8 cellular contexts compared by ENCODE assay signal in the genomic region with DNA sequence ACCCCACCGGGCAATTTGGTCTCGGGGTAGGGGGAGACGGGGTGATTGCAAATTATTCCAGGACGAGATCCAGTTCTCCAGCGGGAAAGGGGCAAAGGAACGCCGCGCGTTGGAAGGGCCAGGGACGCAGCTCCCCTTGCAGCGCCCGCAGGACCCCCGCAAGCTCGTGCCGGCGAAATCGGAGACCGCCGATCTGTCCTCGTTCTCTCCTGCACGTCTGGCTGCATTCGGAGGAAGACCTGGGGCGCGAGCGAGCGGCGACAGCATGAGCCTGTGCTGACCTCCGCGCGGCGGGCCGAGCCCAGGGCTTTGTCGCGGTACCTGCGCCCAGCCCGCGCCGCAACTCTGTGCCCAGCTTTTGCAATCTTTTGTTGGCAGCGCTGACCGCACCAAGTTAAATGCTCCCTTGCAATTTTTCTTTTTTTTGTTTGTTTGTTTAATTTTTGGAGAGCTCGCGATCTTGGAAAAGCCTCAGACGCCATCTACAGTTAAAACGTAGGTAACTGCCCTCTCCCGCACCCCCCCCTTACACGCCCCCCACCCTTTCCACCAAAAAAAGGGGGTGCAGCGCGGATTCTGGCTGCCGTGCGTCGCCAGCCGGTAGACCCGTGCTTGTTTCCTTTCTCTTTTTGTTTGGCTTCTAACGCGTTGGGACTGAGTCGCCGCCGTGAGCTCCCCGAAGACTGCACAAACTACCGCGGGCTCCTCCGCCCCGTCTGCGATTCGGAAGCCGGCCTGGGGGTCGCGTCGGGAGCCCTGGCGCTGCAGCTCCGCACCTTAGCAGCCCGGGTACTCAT. TPM values are rescaled to one million over a fixed set of nuclear protein-coding genes. Genes with fewer than 3 reads are reported as not detected.
DNase-seq lines count a peak whose midpoint lies in the region; ATAC-seq, FAIRE-seq and TF ChIP-seq lines count a peak whose summit lies in the region.

No MANE protein-coding gene starts in this region.

- H3K9me2 ChIP-seq in SK-N-SH, result no peaks in the 10 kb centered on the region

- peak overlapping the region; percentile 94 for H3K27ac Mint-ChIP-seq in activated naive CD8-positive, alpha-beta T cell treated with anti-CD3 and anti-CD28 coated beads, Interleukin-2, amount 10 ng/mL, durations not matched to agents 7 days and 5 days

- TF ChIP-seq POLR2A in GM12891 (IDR thresholded peaks at IDR 0.05; ENCODE audit: low read depth, low read length) (no peak), GM18505 (IDR thresholded peaks at IDR 0.05; ENCODE audit: borderline replicate concordance, extremely low read depth, insufficient read depth, insufficient read length) (no peak)

- peak; percentile 33 for FAIRE-seq in GM12891 (lab: Jason Lieb, UNC)

- H3K27ac ChIP-seq in SK-N-SH (ENCODE audit: low read depth in 2 of 2, low read length in 1 of 2), result peak overlapping the region; percentile 91 to 93
- H3K27ac ChIP-seq in cardiac muscle cell, result peak overlapping the region; percentile 90

- peaks cover 33 to 42% of the 10 kb centered on the region in 2 experiments for H3K4me1 ChIP-seq in SK-N-SH (ENCODE audit: control insufficient read depth in 1 of 2, insufficient read depth in 2 of 2, low read depth in 1 of 2, low read length in 1 of 2)
- peaks cover 12% of the 10 kb centered on the region for H3K4me1 ChIP-seq in cardiac muscle cell (ENCODE audit: low read depth)

- peak overlapping the region; percentile 60; the same call in 1 of the 2 replicates for H2AFZ ChIP-seq in SK-N-SH (ENCODE audit: low read depth)

- DNase-seq in GM12891 (ENCODE audit: insufficient read length, low spot score) (peak; percentile 43), KBM-7 (peak; percentile 59), SK-N-SH (peak; percentile 85), cardiac muscle cell (ENCODE audit: low read depth in 1 of 2, low spot score in 1 of 2) (peak; percentile 78 to 79), posterior vena cava (ENCODE audit: low spot score) (peak; percentile 90)
- peak; percentile 70 for DNase-seq in activated naive CD8-positive, alpha-beta T cell treated with anti-CD3 and anti-CD28 coated beads, Interleukin-2, amount 10 ng/mL, durations not matched to agents 7 days and 5 days

- H3K27me3 ChIP-seq in SK-N-SH (ENCODE audit: insufficient read depth) (no peaks in the 10 kb centered on the region), cardiac muscle cell (no peaks in the 10 kb centered on the region)

- peak overlapping the region; percentile 93 to 98 for H3K4me3 ChIP-seq in SK-N-SH (ENCODE audit: low read depth in 2 of 2, low read length in 1 of 2)
- peak overlapping the region; percentile 94 for H3K4me3 ChIP-seq in cardiac muscle cell

- in situ Hi-C loops in KBM-7 (cut with MboI; ENCODE audit: low pct_unique_long_range_greater_than_20kb, low sequenced_read_pairs), result no loop called here

- no peak; a peak in 1 of 4 replicates for TF ChIP-seq EP300 in SK-N-SH (IDR thresholded peaks at IDR 0.05; ENCODE audit: borderline replicate concordance in 1 of 2, low read depth in 1 of 2, low read length in 1 of 2)

- H3K9me3 Mint-ChIP-seq in activated naive CD8-positive, alpha-beta T cell treated with anti-CD3 and anti-CD28 coated beads, Interleukin-2, amount 10 ng/mL, durations not matched to agents 7 days and 5 days, result no peaks in the 10 kb centered on the region

- intact Hi-C loops in posterior vena cava (cut with DNase I), result loop anchor here (5.0 to 10.0 kb wide), 4 partner anchors 183 to 853 kb away; no protein-coding TSS in a partner anchor

- peak overlapping the region; percentile 93 for H3K9ac ChIP-seq in SK-N-SH

- H3K36me3 ChIP-seq in SK-N-SH (replicated peaks in 1 of 2; ENCODE audit: control insufficient read depth in 1 of 2, insufficient read depth in 2 of 2, low read length in 1 of 2) (peaks cover 2 to 15% of the 10 kb centered on the region in 2 experiments), cardiac muscle cell (no peaks in the 10 kb centered on the region)

- H4K20me1 ChIP-seq in SK-N-SH (ENCODE audit: insufficient read depth), result peaks cover 33% of the 10 kb centered on the region

- peaks cover 35% of the 10 kb centered on the region for H3F3A ChIP-seq in SK-N-SH (replicated peaks; ENCODE audit: insufficient read depth)

- peak overlapping the region; percentile 97 for H3K4me3 Mint-ChIP-seq in activated naive CD8-positive, alpha-beta T cell treated with anti-CD3 and anti-CD28 coated beads, Interleukin-2, amount 10 ng/mL, durations not matched to agents 7 days and 5 days

- 1% methylated on average over 62 of the region's 72 CpGs for WGBS in SK-N-SH (ENCODE audit: low lambda C conversion rate)

- H3K27me3 Mint-ChIP-seq in activated naive CD8-positive, alpha-beta T cell treated with anti-CD3 and anti-CD28 coated beads, Interleukin-2, amount 10 ng/mL, durations not matched to agents 7 days and 5 days, result peaks cover 6% of the 10 kb centered on the region

- CTCF ChIA-PET in SK-N-SH (lab: Yijun Ruan, JAX), result interaction anchor here (0.6 to 4.5 kb wide), 105 partner anchors 9 to 1082 kb away, joined by 3 to 152 read pairs (median 4); no protein-coding TSS in a partner anchor

- H3K4me2 ChIP-seq in SK-N-SH, result peak overlapping the region; percentile 83

- peaks cover 67% of the 10 kb centered on the region for H3K79me2 ChIP-seq in SK-N-SH (ENCODE audit: insufficient read depth)

- peaks cover 4% of the 10 kb centered on the region for H3K36me3 Mint-ChIP-seq in activated naive CD8-positive, alpha-beta T cell treated with anti-CD3 and anti-CD28 coated beads, Interleukin-2, amount 10 ng/mL, durations not matched to agents 7 days and 5 days

- POLR2A ChIA-PET in SK-N-SH (lab: Yijun Ruan, JAX), result interaction anchor here (0.6 to 3.0 kb wide), 20 partner anchors 9 to 887 kb away, joined by 3 to 22 read pairs (median 3); no protein-coding TSS in a partner anchor
- POLR2A ChIA-PET in activated naive CD8-positive, alpha-beta T cell treated with anti-CD3 and anti-CD28 coated beads, Interleukin-2, amount 10 ng/mL, durations not matched to agents 7 days and 5 days (lab: Charles Lee), result interaction anchor here (0.5 to 3.0 kb wide), 19 partner anchors 10 to 887 kb away, joined by 3 to 30 read pairs (median 4); no protein-coding TSS in a partner anchor

- peak; percentile 63 for TF ChIP-seq RAD21 in SK-N-SH (IDR thresholded peaks at IDR 0.05; ENCODE audit: low read length)

- H3K9me3 ChIP-seq in SK-N-SH (no peaks in the 10 kb centered on the region), cardiac muscle cell (ENCODE audit: low read depth) (no peaks in the 10 kb centered on the region)

- ATAC-seq in activated naive CD8-positive, alpha-beta T cell treated with anti-CD3 and anti-CD28 coated beads, Interleukin-2, amount 10 ng/mL, durations not matched to agents 7 days and 5 days (ENCODE audit: low read depth), result peak; percentile 21
- no peak for ATAC-seq in HG03469 (IDR thresholded peaks at IDR 0.05; ENCODE audit: unreplicated experiment)
- ATAC-seq in GM18505 (IDR thresholded peaks at IDR 0.05; ENCODE audit: unreplicated experiment), result no peak

- H3K4me1 Mint-ChIP-seq in activated naive CD8-positive, alpha-beta T cell treated with anti-CD3 and anti-CD28 coated beads, Interleukin-2, amount 10 ng/mL, durations not matched to agents 7 days and 5 days, result peaks cover 48% of the 10 kb centered on the region

- TF ChIP-seq CTCF in SK-N-SH (IDR thresholded peaks at IDR 0.05) (peak; percentile 75), cardiac muscle cell (IDR thresholded peaks at IDR 0.05; ENCODE audit: low read depth, low read length) (peak; percentile 47)

TF ChIP-seq in GM12891, 5 proteins besides CTCF, POLR2A, EP300 and RAD21:
- TF ChIP-seq TAF1 (IDR thresholded peaks at IDR 0.05; ENCODE audit: low read depth, low read length) (no peak), SPI1 (IDR thresholded peaks at IDR 0.05; ENCODE audit: low read depth, low read length) (no peak), POU2F2 (IDR thresholded peaks at IDR 0.05; ENCODE audit: low read depth, low read length) (no peak), PAX5 (IDR thresholded peaks at IDR 0.05; ENCODE audit: insufficient read depth, low read length, severe bottlenecking) (no peak), POLR2AphosphoS5 (IDR thresholded peaks at IDR 0.05; ENCODE audit: low read depth, low read length) (no peak)

TF ChIP-seq in SK-N-SH, 30 proteins besides CTCF, POLR2A, EP300 and RAD21 (continues in another document):
- peak; percentile 27 for TF ChIP-seq MXI1 (IDR thresholded peaks at IDR 0.05; ENCODE audit: low read depth, low read length)
- TF ChIP-seq RFX5 (IDR thresholded peaks at IDR 0.05; ENCODE audit: low read length), result no peak
- TF ChIP-seq TAF1 (IDR thresholded peaks at IDR 0.05; ENCODE audit: borderline replicate concordance, low read depth, low read length), result no peak
- TF ChIP-seq YY1 (IDR thresholded peaks at IDR 0.05; ENCODE audit: low read depth), result 0 out of 2 replicates have a peak, but pooled peaks have one; percentile 7
- no peak for TF ChIP-seq RCOR1 (IDR thresholded peaks at IDR 0.05; ENCODE audit: low read length)
- 0 out of 2 replicates have a peak, but pooled peaks have one; percentile 21 for TF ChIP-seq TEAD4 (IDR thresholded peaks at IDR 0.05; ENCODE audit: borderline replicate concordance, insufficient read depth)
- no peak for TF ChIP-seq RXRA (IDR thresholded peaks at IDR 0.05; ENCODE audit: borderline replicate concordance, low read depth)
- no peak; the same call in 1 of the 2 replicates for TF ChIP-seq GABPA (IDR thresholded peaks at IDR 0.05; ENCODE audit: low read depth)
- no peak for TF ChIP-seq ELF1 (IDR thresholded peaks at IDR 0.05)
- TF ChIP-seq, protein P1, sequence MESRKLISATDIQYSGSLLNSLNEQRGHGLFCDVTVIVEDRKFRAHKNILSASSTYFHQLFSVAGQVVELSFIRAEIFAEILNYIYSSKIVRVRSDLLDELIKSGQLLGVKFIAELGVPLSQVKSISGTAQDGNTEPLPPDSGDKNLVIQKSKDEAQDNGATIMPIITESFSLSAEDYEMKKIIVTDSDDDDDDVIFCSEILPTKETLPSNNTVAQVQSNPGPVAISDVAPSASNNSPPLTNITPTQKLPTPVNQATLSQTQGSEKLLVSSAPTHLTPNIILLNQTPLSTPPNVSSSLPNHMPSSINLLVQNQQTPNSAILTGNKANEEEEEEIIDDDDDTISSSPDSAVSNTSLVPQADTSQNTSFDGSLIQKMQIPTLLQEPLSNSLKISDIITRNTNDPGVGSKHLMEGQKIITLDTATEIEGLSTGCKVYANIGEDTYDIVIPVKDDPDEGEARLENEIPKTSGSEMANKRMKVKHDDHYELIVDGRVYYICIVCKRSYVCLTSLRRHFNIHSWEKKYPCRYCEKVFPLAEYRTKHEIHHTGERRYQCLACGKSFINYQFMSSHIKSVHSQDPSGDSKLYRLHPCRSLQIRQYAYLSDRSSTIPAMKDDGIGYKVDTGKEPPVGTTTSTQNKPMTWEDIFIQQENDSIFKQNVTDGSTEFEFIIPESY (IDR thresholded peaks at IDR 0.05; ENCODE audit: borderline replicate concordance, low read depth), result no peak

RNA-seq across cellular contexts. Expression of a gene that starts 0.7 kb away (rescaled TPM):
- polyA plus RNA-seq in GM12891 (2012; ENCODE audit: low read depth, missing spikeins), result 5.0 TPM
- polyA plus RNA-seq in SK-N-SH (2012; rRNA removed) (21.0 and 27.5 TPM in 2 replicates), cardiac muscle cell (42.3 and 62.9 TPM in 2 replicates)
- polyA plus RNA-seq in SK-N-SH (2012; cell fraction: cytosol; rRNA removed), result 23.5 and 23.8 TPM in 2 replicates
- 56.4 and 71.7 TPM in 2 replicates for polyA plus RNA-seq in SK-N-SH (2012; cell fraction: nucleus; rRNA removed)
- total RNA-seq in activated naive CD8-positive, alpha-beta T cell treated with anti-CD3 and anti-CD28 coated beads, Interleukin-2, amount 10 ng/mL, durations not matched to agents 7 days and 5 days, result 10 to 100 TPM; 48.7 to 54.0 TPM
- total RNA-seq in cardiac muscle cell (68.4 and 73.2 TPM in 2 replicates), posterior vena cava (10 to 100 TPM; 29.4 to 34.5 TPM)
